Comparison of ENCODE assay signal across 23 cellular contexts in the genomic region with DNA sequence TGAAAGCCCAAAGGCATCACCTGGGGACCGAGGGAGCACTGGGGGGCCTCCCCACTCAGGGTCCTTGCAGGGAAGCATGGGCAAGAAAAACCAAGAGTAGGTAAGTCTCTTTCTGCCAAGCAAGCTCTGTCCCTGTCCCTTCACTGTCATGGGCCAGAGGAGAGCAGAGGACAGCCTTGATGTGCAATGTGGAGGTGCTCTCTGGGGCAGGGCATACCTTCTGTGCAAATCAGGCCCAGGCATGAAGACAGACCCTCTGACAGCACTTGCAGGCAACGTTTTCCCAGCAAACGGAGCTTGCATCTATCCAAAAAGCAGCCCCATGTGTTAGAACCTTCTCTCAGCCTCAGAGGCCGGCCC.
DNase-seq lines count a peak whose midpoint lies in the region; ATAC-seq and TF ChIP-seq lines count a peak whose summit lies in the region.
"Had no signal": no experiment of that assay in that cellular context is flagged by ENCODE, and none has a peak within 500 bp of the region (broad histone marks: within the 10 kb centered on the region; RNA-seq: fewer than 3 reads in every experiment).

No MANE protein-coding gene starts in this region.

- TF ChIP-seq EP300 in sigmoid colon (IDR thresholded peaks at IDR 0.05): no peak

- TF ChIP-seq POLR2A in sigmoid colon (IDR thresholded peaks at IDR 0.05) (no peak), body of pancreas (IDR thresholded peaks at IDR 0.05) (no peak)

- H3K4me1 Mint-ChIP-seq in activated CD8-positive, alpha-beta memory T cell treated with anti-CD3 and anti-CD28 coated beads, Interleukin-2, amount 10 ng/mL, durations not matched to agents 7 days and 5 days: peaks cover 13% of the 10 kb centered on the region
- H3K4me1 Mint-ChIP-seq in activated CD8-positive, alpha-beta T cell treated with anti-CD3 and anti-CD28 coated beads, Interleukin-2, amount 10 ng/mL, durations not matched to agents 7 days and 5 days (ENCODE audit: low read depth): peaks cover 21% of the 10 kb centered on the region
- H3K4me1 Mint-ChIP-seq: mesothelial cell of epicardium had no signal

- H3K27ac ChIP-seq in sigmoid colon (no peak overlapping the region), body of pancreas (no peak overlapping the region)
- H3K27ac ChIP-seq: brain microvascular endothelial cell, epithelial cell of prostate, upper lobe of left lung had no signal

- H3K27me3 Mint-ChIP-seq in activated CD8-positive, alpha-beta memory T cell treated with anti-CD3 and anti-CD28 coated beads, Interleukin-2, amount 10 ng/mL, durations not matched to agents 7 days and 5 days: no peaks in the 10 kb centered on the region
- no peaks in the 10 kb centered on the region for H3K27me3 Mint-ChIP-seq in activated CD8-positive, alpha-beta T cell treated with anti-CD3 and anti-CD28 coated beads, Interleukin-2, amount 10 ng/mL, durations not matched to agents 7 days and 5 days (ENCODE audit: low read depth)

- H3K4me3 ChIP-seq in sigmoid colon (no peak overlapping the region), body of pancreas (no peak overlapping the region)
- H3K4me3 ChIP-seq: upper lobe of left lung had no signal

- intact Hi-C loops in sigmoid colon (cut with DNase I) (no loop called here), body of pancreas (cut with DNase I) (no loop called here)

- no peak overlapping the region for H3K4me3 Mint-ChIP-seq in activated CD8-positive, alpha-beta memory T cell treated with anti-CD3 and anti-CD28 coated beads, Interleukin-2, amount 10 ng/mL, durations not matched to agents 7 days and 5 days
- peak overlapping the region; percentile 27 for H3K4me3 Mint-ChIP-seq in activated CD8-positive, alpha-beta T cell treated with anti-CD3 and anti-CD28 coated beads, Interleukin-2, amount 10 ng/mL, durations not matched to agents 7 days and 5 days
- H3K4me3 Mint-ChIP-seq: mesothelial cell of epicardium, WTC11 had no signal

- POLR2A ChIA-PET in activated CD8-positive, alpha-beta T cell treated with anti-CD3 and anti-CD28 coated beads, Interleukin-2, amount 10 ng/mL, durations not matched to agents 7 days and 5 days (lab: Charles Lee): no interaction called here

- WGBS in sigmoid colon, 2 donors: 72 to 78% methylated on average over 4 of the region's 4 CpGs
- WGBS in body of pancreas, 2 donors: 65 to 72% methylated on average over 4 of the region's 4 CpGs

- H3K9me3 ChIP-seq in sigmoid colon (no peaks in the 10 kb centered on the region), body of pancreas (no peaks in the 10 kb centered on the region)
- H3K9me3 ChIP-seq: neutrophil, upper lobe of left lung had no signal

- TF ChIP-seq CTCF in sigmoid colon (IDR thresholded peaks at IDR 0.05) (no peak), body of pancreas (IDR thresholded peaks at IDR 0.05) (no peak)

- H3K27me3 ChIP-seq in sigmoid colon (no peaks in the 10 kb centered on the region), body of pancreas (no peaks in the 10 kb centered on the region)
- H3K27me3 ChIP-seq: brain microvascular endothelial cell, neutrophil, upper lobe of left lung had no signal

- no peak for DNase-seq in activated CD8-positive, alpha-beta memory T cell treated with anti-CD3 and anti-CD28 coated beads, Interleukin-2, amount 10 ng/mL, durations not matched to agents 7 days and 5 days
- no peak for DNase-seq in activated CD8-positive, alpha-beta memory T cell treated with anti-CD3 and anti-CD28 coated beads for 24 hours
- no peak for DNase-seq in activated CD8-positive, alpha-beta T cell treated with anti-CD3 and anti-CD28 coated beads, Interleukin-2, amount 10 ng/mL, durations not matched to agents 7 days and 5 days
- DNase-seq in sigmoid colon (peak; percentile 30), body of pancreas (no peak)
- DNase-seq: activated CD8-positive, alpha-beta memory T cell treated with anti-CD3 and anti-CD28 coated beads, Interleukin-2, amount 50 U/mL, for 48 hours; activated naive CD4-positive, alpha-beta T cell treated with Interleukin-2 at 50 U/mL for 16 hours; brain microvascular endothelial cell; dermis blood vessel endothelial cell; H7; NCI-H2081 treated with DMSO at 0.1 percent for 48 hours; stimulated activated CD4-positive, alpha-beta T cell treated with anti-CD3 and anti-CD28 coated beads, Interleukin-12 subunit alpha, Interleukin-12 subunit beta, amount 100 ng/mL, for 4 hours; stimulated activated naive CD4-positive, alpha-beta T cell treated with Interleukin-2 at 50 U/mL for 16 hours had no signal

- peaks cover 4% of the 10 kb centered on the region for H3K9me3 Mint-ChIP-seq in activated CD8-positive, alpha-beta memory T cell treated with anti-CD3 and anti-CD28 coated beads, Interleukin-2, amount 10 ng/mL, durations not matched to agents 7 days and 5 days (ENCODE audit: low read depth)
- H3K9me3 Mint-ChIP-seq in activated CD8-positive, alpha-beta T cell treated with anti-CD3 and anti-CD28 coated beads, Interleukin-2, amount 10 ng/mL, durations not matched to agents 7 days and 5 days (ENCODE audit: insufficient read depth): no peaks in the 10 kb centered on the region
- H3K9me3 Mint-ChIP-seq: T-helper 1 cell treated with Interleukin-12 subunit alpha and Interleukin-12 subunit beta and Interleukin-4 antibody, amounts not matched to agents 30 μg/mL and 1 μg/mL, for 36 hours had no signal

- no peaks in the 10 kb centered on the region for H3K36me3 ChIP-seq in sigmoid colon
- no peaks in the 10 kb centered on the region for H3K36me3 ChIP-seq in body of pancreas (replicated peaks in 1 of 2; ENCODE audit: insufficient read depth in 1 of 2, low read depth in 2 of 2)
- H3K36me3 ChIP-seq: brain microvascular endothelial cell, neutrophil, upper lobe of left lung had no signal

- CTCF ChIA-PET in activated CD8-positive, alpha-beta memory T cell treated with anti-CD3 and anti-CD28 coated beads, Interleukin-2, amount 10 ng/mL, durations not matched to agents 7 days and 5 days (lab: Charles Lee): interaction anchor here (0.8 kb wide), 1 partner anchor 361 kb away, joined by 4 read pairs; no protein-coding TSS in a partner anchor
- CTCF ChIA-PET in activated CD8-positive, alpha-beta T cell treated with anti-CD3 and anti-CD28 coated beads, Interleukin-2, amount 10 ng/mL, durations not matched to agents 7 days and 5 days (lab: Charles Lee): interaction anchor here (0.6 to 1.2 kb wide), 5 partner anchors 19 to 591 kb away, joined by 3 to 4 read pairs (median 3); no protein-coding TSS in a partner anchor

- ATAC-seq in activated CD8-positive, alpha-beta memory T cell treated with anti-CD3 and anti-CD28 coated beads, Interleukin-2, amount 10 ng/mL, durations not matched to agents 7 days and 5 days: no peak
- ATAC-seq in HG02852 (IDR thresholded peaks at IDR 0.05; ENCODE audit: unreplicated experiment) (peak; percentile 13), body of pancreas (no peak), esophagus mucosa (no peak), HG03520 (IDR thresholded peaks at IDR 0.05; ENCODE audit: unreplicated experiment) (no peak)
- ATAC-seq in activated CD8-positive, alpha-beta T cell treated with anti-CD3 and anti-CD28 coated beads, Interleukin-2, amount 10 ng/mL, durations not matched to agents 7 days and 5 days: peak; percentile 30
- ATAC-seq: WTC11 had no signal

- H3K4me1 ChIP-seq in sigmoid colon: no peaks in the 10 kb centered on the region
- H3K4me1 ChIP-seq in body of pancreas: no peaks in the 10 kb centered on the region

- H3K27ac Mint-ChIP-seq in activated CD8-positive, alpha-beta memory T cell treated with anti-CD3 and anti-CD28 coated beads, Interleukin-2, amount 10 ng/mL, durations not matched to agents 7 days and 5 days: peak overlapping the region; percentile 68
- H3K27ac Mint-ChIP-seq in activated CD8-positive, alpha-beta T cell treated with anti-CD3 and anti-CD28 coated beads, Interleukin-2, amount 10 ng/mL, durations not matched to agents 7 days and 5 days: peak overlapping the region; percentile 89
- H3K27ac Mint-ChIP-seq: mesothelial cell of epicardium, WTC11 had no signal

- H3K36me3 Mint-ChIP-seq in activated CD8-positive, alpha-beta memory T cell treated with anti-CD3 and anti-CD28 coated beads, Interleukin-2, amount 10 ng/mL, durations not matched to agents 7 days and 5 days: peaks cover 2% of the 10 kb centered on the region
- H3K36me3 Mint-ChIP-seq in activated CD8-positive, alpha-beta T cell treated with anti-CD3 and anti-CD28 coated beads, Interleukin-2, amount 10 ng/mL, durations not matched to agents 7 days and 5 days (ENCODE audit: low read depth): peaks cover 2% of the 10 kb centered on the region
- H3K36me3 Mint-ChIP-seq: CD14-positive monocyte, mesothelial cell of epicardium had no signal

Comparison
In these comparisons a context has a peak if more than half of its experiments do, and no peak if none do; other contexts are left out.
1. ATAC-seq: peak in HG02852 (single experiment) and activated CD8-positive, alpha-beta T cell treated with anti-CD3 and anti-CD28 coated beads, Interleukin-2, amount 10 ng/mL, durations not matched to agents 7 days and 5 days (single experiment); none in activated CD8-positive, alpha-beta memory T cell treated with anti-CD3 and anti-CD28 coated beads, Interleukin-2, amount 10 ng/mL, durations not matched to agents 7 days and 5 days (single experiment), body of pancreas (single experiment), esophagus mucosa (single experiment) and HG03520 (single experiment).